33 cellular contexts compared by ENCODE assay signal in genomic region chr9:113426701-113427100, GRCh38. TPM values are rescaled to one million over a fixed set of nuclear protein-coding genes. Genes with fewer than 3 reads are reported as not detected.
"Had no signal": no experiment of that assay in that cellular context is flagged by ENCODE, and none has a peak within 500 bp of the region (broad histone marks: within the 10 kb centered on the region; RNA-seq: fewer than 3 reads in every experiment).

No MANE protein-coding gene starts in this region.

- H3K9me3 ChIP-seq: body of pancreas, esophagus muscularis mucosa, gastroesophageal sphincter, heart right ventricle had no signal

- H3K36me3 Mint-ChIP-seq: activated CD4-positive, alpha-beta memory T cell treated with anti-CD3 and anti-CD28 coated beads for 36 hours; activated CD8-positive, alpha-beta memory T cell treated with anti-CD3 and anti-CD28 coated beads, Interleukin-2, amount 10 ng/mL, durations not matched to agents 7 days and 5 days; activated naive CD4-positive, alpha-beta T cell treated with anti-CD3 and anti-CD28 coated beads, Interleukin-2, amount 10 ng/mL, durations not matched to agents 7 days and 5 days; activated naive CD8-positive, alpha-beta T cell had no signal

- H3K4me3 ChIP-seq: body of pancreas, esophagus muscularis mucosa, gastroesophageal sphincter, heart right ventricle, hepatocyte had no signal

- H3K4me3 Mint-ChIP-seq: activated CD4-positive, alpha-beta memory T cell treated with anti-CD3 and anti-CD28 coated beads for 36 hours; activated CD4-positive, alpha-beta T cell treated with anti-CD3 and anti-CD28 coated beads for 36 hours; activated CD4-positive, alpha-beta T cell treated with anti-CD3 and anti-CD28 coated beads, Interleukin-2, amount 10 ng/mL, durations not matched to agents 24 days and 14 days; activated CD8-positive, alpha-beta memory T cell treated with anti-CD3 and anti-CD28 coated beads, Interleukin-2, amount 10 ng/mL, durations not matched to agents 7 days and 5 days; activated CD8-positive, alpha-beta T cell treated with anti-CD3 and anti-CD28 coated beads, Interleukin-2, amount 10 ng/mL, durations not matched to agents 7 days and 5 days; activated naive CD4-positive, alpha-beta T cell treated with anti-CD3 and anti-CD28 coated beads, Interleukin-2, amount 10 ng/mL, durations not matched to agents 7 days and 5 days; activated naive CD8-positive, alpha-beta T cell; activated T-helper 1 cell treated with anti-CD3 and anti-CD28 coated beads, Interleukin-12 subunit alpha, Interleukin-12 subunit beta, Interleukin-2, Interleukin-4 antibody, amounts not matched to agents 30 ng/mL and 10 ng/mL and 1 ng/mL, durations not matched to agents 14 hours and 24 hours and 36 hours; effector memory CD8-positive, alpha-beta T cell; T-helper 17 cell; T-helper 2 cell treated with Interferon-gamma antibody and Interleukin-4, amounts not matched to agents 5 μg/mL and 100 μg/mL, for 36 hours had no signal

- ATAC-seq: activated CD4-positive, alpha-beta T cell treated with anti-CD3 and anti-CD28 coated beads for 36 hours; activated CD8-positive, alpha-beta memory T cell treated with anti-CD3 and anti-CD28 coated beads, Interleukin-2, amount 10 ng/mL, durations not matched to agents 7 days and 5 days; activated CD8-positive, alpha-beta T cell treated with anti-CD3 and anti-CD28 coated beads, Interleukin-2, amount 10 ng/mL, durations not matched to agents 7 days and 5 days; body of pancreas; effector memory CD8-positive, alpha-beta T cell; gastroesophageal sphincter; heart right ventricle; T-helper 17 cell had no signal

- H3K4me1 ChIP-seq: body of pancreas, esophagus muscularis mucosa, gastroesophageal sphincter, heart right ventricle had no signal

- H3K27me3 ChIP-seq: body of pancreas, esophagus muscularis mucosa, gastroesophageal sphincter, heart right ventricle, hepatocyte had no signal

- H3K4me1 Mint-ChIP-seq: activated CD4-positive, alpha-beta T cell treated with anti-CD3 and anti-CD28 coated beads for 36 hours; activated CD4-positive, alpha-beta T cell treated with anti-CD3 and anti-CD28 coated beads, Interleukin-2, amount 10 ng/mL, durations not matched to agents 24 days and 14 days; activated CD8-positive, alpha-beta memory T cell treated with anti-CD3 and anti-CD28 coated beads, Interleukin-2, amount 10 ng/mL, durations not matched to agents 7 days and 5 days; activated naive CD4-positive, alpha-beta T cell treated with anti-CD3 and anti-CD28 coated beads, Interleukin-2, amount 10 ng/mL, durations not matched to agents 7 days and 5 days; T-helper 17 cell had no signal

- H3K9me3 Mint-ChIP-seq: activated CD4-positive, alpha-beta memory T cell treated with anti-CD3 and anti-CD28 coated beads for 36 hours; activated CD4-positive, alpha-beta T cell treated with anti-CD3 and anti-CD28 coated beads, Interleukin-2, amount 10 ng/mL, durations not matched to agents 24 days and 14 days; activated naive CD4-positive, alpha-beta T cell treated with anti-CD3 and anti-CD28 coated beads, Interleukin-2, amount 10 ng/mL, durations not matched to agents 7 days and 5 days; activated T-helper 1 cell treated with anti-CD3 and anti-CD28 coated beads, Interleukin-12 subunit alpha, Interleukin-12 subunit beta, Interleukin-2, Interleukin-4 antibody, amounts not matched to agents 30 ng/mL and 10 ng/mL and 1 ng/mL, durations not matched to agents 14 hours and 24 hours and 36 hours; activated T-helper 2 cell treated with anti-CD3 and anti-CD28 coated beads, Interferon-gamma antibody, Interleukin-2, Interleukin-4, amounts not matched to agents 10 μg/mL and 5 μg/mL and 100 μg/mL, durations not matched to agents 14 hours and 24 hours and 36 hours; effector memory CD8-positive, alpha-beta T cell; T-helper 2 cell treated with Interferon-gamma antibody and Interleukin-4, amounts not matched to agents 5 μg/mL and 100 μg/mL, for 36 hours had no signal

- H3K4me2 ChIP-seq: hepatocyte had no signal

- H3K36me3 ChIP-seq: esophagus muscularis mucosa, gastroesophageal sphincter, heart right ventricle, WERI-Rb-1 had no signal

- H3K27me3 Mint-ChIP-seq: activated naive CD8-positive, alpha-beta T cell had no signal

- DNase-seq: activated CD4-positive, alpha-beta memory T cell treated with anti-CD3 and anti-CD28 coated beads for 36 hours; activated CD4-positive, alpha-beta T cell treated with anti-CD3 and anti-CD28 coated beads for 36 hours; activated CD4-positive, alpha-beta T cell treated with anti-CD3 and anti-CD28 coated beads, Interleukin-2, amount 10 ng/mL, durations not matched to agents 24 days and 14 days; activated CD4-positive, CD25-positive, alpha-beta regulatory T cell; activated CD4-positive, CD25-positive, alpha-beta regulatory T cell treated with anti-CD3 and anti-CD28 coated beads, Interleukin-2, amount 50 U/mL, for 72 hours; activated CD8-positive, alpha-beta memory T cell treated with anti-CD3 and anti-CD28 coated beads, Interleukin-2, amount 10 ng/mL, durations not matched to agents 7 days and 5 days; activated CD8-positive, alpha-beta memory T cell treated with anti-CD3 and anti-CD28 coated beads, Interleukin-2, amount 50 U/mL, for 4 hours; activated CD8-positive, alpha-beta T cell treated with anti-CD3 and anti-CD28 coated beads, Interleukin-2, amount 10 ng/mL, durations not matched to agents 7 days and 5 days; activated effector memory CD4-positive, alpha-beta T cell treated with anti-CD3 and anti-CD28 coated beads, Interleukin-2, amount 50 U/mL, for 16 hours; activated naive CD4-positive, alpha-beta T cell treated with anti-CD3 and anti-CD28 coated beads, Interleukin-2, amount 10 ng/mL, durations not matched to agents 7 days and 5 days; activated T-cell treated with anti-CD3 and anti-CD28 coated beads, Interleukin-2, amount 50 U/mL, for 1 hour; activated T-cell treated with anti-CD3 and anti-CD28 coated beads, Interleukin-2, amount 50 U/mL, for 48 hours; amygdala; aorta; body of pancreas; caudate nucleus; cortex of kidney; dermis blood vessel endothelial cell; effector CD4-positive, alpha-beta T cell; effector memory CD8-positive, alpha-beta T cell; erythroblast; foreskin melanocyte; heart right ventricle; T-helper 17 cell; T1000; WERI-Rb-1 had no signal

- H3K27ac Mint-ChIP-seq: activated CD4-positive, alpha-beta memory T cell treated with anti-CD3 and anti-CD28 coated beads for 36 hours; activated CD4-positive, alpha-beta T cell treated with anti-CD3 and anti-CD28 coated beads for 36 hours; activated CD4-positive, alpha-beta T cell treated with anti-CD3 and anti-CD28 coated beads, Interleukin-2, amount 10 ng/mL, durations not matched to agents 24 days and 14 days; activated CD8-positive, alpha-beta memory T cell treated with anti-CD3 and anti-CD28 coated beads, Interleukin-2, amount 10 ng/mL, durations not matched to agents 7 days and 5 days; activated CD8-positive, alpha-beta T cell treated with anti-CD3 and anti-CD28 coated beads, Interleukin-2, amount 10 ng/mL, durations not matched to agents 7 days and 5 days; activated naive CD4-positive, alpha-beta T cell treated with anti-CD3 and anti-CD28 coated beads, Interleukin-2, amount 10 ng/mL, durations not matched to agents 7 days and 5 days; activated naive CD8-positive, alpha-beta T cell; activated T-helper 1 cell treated with anti-CD3 and anti-CD28 coated beads, Interleukin-12 subunit alpha, Interleukin-12 subunit beta, Interleukin-2, Interleukin-4 antibody, amounts not matched to agents 30 ng/mL and 10 ng/mL and 1 ng/mL, durations not matched to agents 14 hours and 24 hours and 36 hours; activated T-helper 2 cell treated with anti-CD3 and anti-CD28 coated beads, Interferon-gamma antibody, Interleukin-2, Interleukin-4, amounts not matched to agents 10 μg/mL and 5 μg/mL and 100 μg/mL, durations not matched to agents 14 hours and 24 hours and 36 hours; effector memory CD8-positive, alpha-beta T cell; T-helper 17 cell; T-helper 2 cell treated with Interferon-gamma antibody and Interleukin-4, amounts not matched to agents 5 μg/mL and 100 μg/mL, for 36 hours had no signal

- H3K79me2 ChIP-seq: hepatocyte had no signal

- H2AFZ ChIP-seq: hepatocyte had no signal

RNA-seq across cellular contexts. Expression of gene C9orf43, which starts 16.2 kb away (rescaled TPM):
- total RNA-seq: dermis blood vessel endothelial cell had no signal
